ENCODE assay signal across 18 cellular contexts in the genomic region with DNA sequence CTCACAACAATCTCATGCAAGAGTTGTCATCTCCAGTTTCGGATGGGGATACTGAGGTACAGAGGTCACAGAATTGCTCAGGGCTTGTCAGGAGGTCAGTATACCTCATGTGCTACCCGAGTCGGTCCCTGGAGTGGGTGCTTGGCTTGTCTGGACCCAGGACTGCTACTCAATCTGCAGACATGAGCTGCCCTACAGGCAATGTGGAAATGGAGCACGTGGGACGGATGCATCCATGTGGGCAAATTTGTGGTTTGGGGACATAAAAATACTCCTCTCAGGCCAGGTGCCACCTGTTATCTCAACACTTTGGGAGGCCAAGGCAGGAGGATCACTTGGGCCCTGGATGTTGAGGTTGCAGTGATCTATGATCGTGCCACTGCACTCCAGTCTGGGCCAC. TPM values are rescaled to one million over a fixed set of nuclear protein-coding genes. Genes with fewer than 3 reads are reported as not detected.
DNase-seq lines count a peak whose midpoint lies in the region; ATAC-seq, FAIRE-seq and TF ChIP-seq lines count a peak whose summit lies in the region.
"Had no signal": no experiment of that assay in that cellular context is flagged by ENCODE, and none has a peak within 500 bp of the region (broad histone marks: within the 10 kb centered on the region; RNA-seq: fewer than 3 reads in every experiment).

No MANE protein-coding gene starts in this region.

- TF ChIP-seq CTCF in activated CD8-positive, alpha-beta T cell treated with anti-CD3 and anti-CD28 coated beads for 36 hours (IDR thresholded peaks at IDR 0.05) = no peak
- TF ChIP-seq CTCF in A549 (IDR thresholded peaks at IDR 0.05) = no peak
- TF ChIP-seq CTCF in progenitor cell of endocrine pancreas (IDR thresholded peaks at IDR 0.05; ENCODE audit: unreplicated experiment) = no peak

- no peak for TF ChIP-seq EP300 in A549 (IDR thresholded peaks at IDR 0.05)

- peaks cover 22% of the 10 kb centered on the region for H3K36me3 Mint-ChIP-seq in activated CD8-positive, alpha-beta T cell treated with anti-CD3 and anti-CD28 coated beads for 36 hours (ENCODE audit: low read depth)
- H3K36me3 Mint-ChIP-seq in activated CD8-positive, alpha-beta T cell treated with anti-CD3 and anti-CD28 coated beads, Interleukin-2, amount 10 ng/mL, durations not matched to agents 7 days and 5 days (ENCODE audit: low read depth) = peaks cover 20% of the 10 kb centered on the region
- peaks cover 32% of the 10 kb centered on the region for H3K36me3 Mint-ChIP-seq in progenitor cell of endocrine pancreas (ENCODE audit: insufficient read depth)

- H3K36me3 ChIP-seq in small intestine (ENCODE audit: control insufficient read depth in 2 of 2, insufficient read depth in 2 of 2, low read length in 2 of 2) = peaks cover 0 to 6% of the 10 kb centered on the region in 2 donors

- H3K9me3 ChIP-seq in A549 (no peaks in the 10 kb centered on the region), small intestine (ENCODE audit: control insufficient read depth, low read depth) (no peaks in the 10 kb centered on the region)

- DNase-seq in activated CD8-positive, alpha-beta T cell treated with anti-CD3 and anti-CD28 coated beads for 36 hours = no peak
- DNase-seq in activated CD8-positive, alpha-beta T cell treated with anti-CD3 and anti-CD28 coated beads, Interleukin-2, amount 10 ng/mL, durations not matched to agents 7 days and 5 days = no peak
- DNase-seq in A549 (ENCODE audit: low read depth in 1 of 2, low spot score in 1 of 2) (no peak), mesenteric fat pad (ENCODE audit: low spot score) (peak; percentile 47), progenitor cell of endocrine pancreas (ENCODE audit: low spot score, unreplicated experiment) (no peak), NOMO-1 (lab: John Stamatoyannopoulos, UW; ENCODE audit: unreplicated experiment in 2 of 2) (no peak), small intestine (no peak)
- DNase-seq: Calu3; CD8-positive, alpha-beta T cell; DMS79 treated with DMSO at 0.1 percent for 48 hours; GF-D8; GOT3 had no signal

- H3K27me3 ChIP-seq in small intestine (ENCODE audit: control insufficient read depth in 2 of 2, insufficient read depth in 2 of 2, low read length in 2 of 2) = no peaks in the 10 kb centered on the region

- peaks cover 12% of the 10 kb centered on the region for H3K4me1 Mint-ChIP-seq in activated CD8-positive, alpha-beta T cell treated with anti-CD3 and anti-CD28 coated beads for 36 hours (ENCODE audit: low read depth)
- H3K4me1 Mint-ChIP-seq in activated CD8-positive, alpha-beta T cell treated with anti-CD3 and anti-CD28 coated beads, Interleukin-2, amount 10 ng/mL, durations not matched to agents 7 days and 5 days (ENCODE audit: low read depth) = no peaks in the 10 kb centered on the region
- peaks cover 2% of the 10 kb centered on the region for H3K4me1 Mint-ChIP-seq in progenitor cell of endocrine pancreas (ENCODE audit: low read depth)
- H3K4me1 Mint-ChIP-seq: B cell had no signal

- H3K4me3 Mint-ChIP-seq in activated CD8-positive, alpha-beta T cell treated with anti-CD3 and anti-CD28 coated beads for 36 hours = no peak overlapping the region
- no peak overlapping the region for H3K4me3 Mint-ChIP-seq in activated CD8-positive, alpha-beta T cell treated with anti-CD3 and anti-CD28 coated beads, Interleukin-2, amount 10 ng/mL, durations not matched to agents 7 days and 5 days
- H3K4me3 Mint-ChIP-seq in progenitor cell of endocrine pancreas (ENCODE audit: low read depth) = no peak overlapping the region
- H3K4me3 Mint-ChIP-seq: B cell; CD8-positive, alpha-beta T cell had no signal

- FAIRE-seq in A549 (lab: Jason Lieb, UNC) = peak; percentile 90
- FAIRE-seq in small intestine (lab: Jason Lieb, UNC) = no peak
- FAIRE-seq: HepG2 had no signal

- no peak overlapping the region for H3K27ac ChIP-seq in A549
- no peak overlapping the region for H3K27ac ChIP-seq in small intestine (ENCODE audit: low read depth in 1 of 2, low read length in 1 of 2)
- H3K27ac ChIP-seq: 22Rv1; BLaER1 treated with 17β-estradiol and CSF1 and Interleukin-3, amounts not matched to agents 10 nM and 100 nM had no signal

- H3K9me3 Mint-ChIP-seq in activated CD8-positive, alpha-beta T cell treated with anti-CD3 and anti-CD28 coated beads for 36 hours = no peaks in the 10 kb centered on the region
- no peaks in the 10 kb centered on the region for H3K9me3 Mint-ChIP-seq in activated CD8-positive, alpha-beta T cell treated with anti-CD3 and anti-CD28 coated beads, Interleukin-2, amount 10 ng/mL, durations not matched to agents 7 days and 5 days (ENCODE audit: insufficient read depth)
- H3K9me3 Mint-ChIP-seq in progenitor cell of endocrine pancreas (ENCODE audit: low read depth) = no peaks in the 10 kb centered on the region
- H3K9me3 Mint-ChIP-seq: CD8-positive, alpha-beta T cell had no signal

- no peaks in the 10 kb centered on the region for H3K4me1 ChIP-seq in A549
- no peaks in the 10 kb centered on the region for H3K4me1 ChIP-seq in small intestine (ENCODE audit: control insufficient read depth in 2 of 2, insufficient read depth in 1 of 2, low read depth in 1 of 2, low read length in 1 of 2)
- H3K4me1 ChIP-seq: BLaER1 treated with 17β-estradiol and CSF1 and Interleukin-3, amounts not matched to agents 10 nM and 100 nM had no signal

- POLR2A ChIA-PET in activated CD8-positive, alpha-beta T cell treated with anti-CD3 and anti-CD28 coated beads for 36 hours (lab: Charles Lee) = no interaction called here
- POLR2A ChIA-PET in activated CD8-positive, alpha-beta T cell treated with anti-CD3 and anti-CD28 coated beads, Interleukin-2, amount 10 ng/mL, durations not matched to agents 7 days and 5 days (lab: Charles Lee) = no interaction called here
- POLR2A ChIA-PET in A549 (lab: Yijun Ruan, JAX) = no interaction called here

- intact Hi-C loops in activated CD8-positive, alpha-beta T cell treated with anti-CD3 and anti-CD28 coated beads for 36 hours (cut with micrococcal nuclease) = no loop called here

- TF ChIP-seq POLR2A in A549 (IDR thresholded peaks at IDR 0.05; ENCODE audit: low read length) = no peak

- no peak for ATAC-seq in activated CD8-positive, alpha-beta T cell treated with anti-CD3 and anti-CD28 coated beads for 36 hours
- no peak for ATAC-seq in activated CD8-positive, alpha-beta T cell treated with anti-CD3 and anti-CD28 coated beads, Interleukin-2, amount 10 ng/mL, durations not matched to agents 7 days and 5 days
- ATAC-seq in A549 (no peak), esophagus mucosa (no peak)
- ATAC-seq: CD8-positive, alpha-beta T cell; HCT116; HepG2 had no signal

- H3K27ac Mint-ChIP-seq in activated CD8-positive, alpha-beta T cell treated with anti-CD3 and anti-CD28 coated beads for 36 hours = peak overlapping the region; percentile 75
- H3K27ac Mint-ChIP-seq in activated CD8-positive, alpha-beta T cell treated with anti-CD3 and anti-CD28 coated beads, Interleukin-2, amount 10 ng/mL, durations not matched to agents 7 days and 5 days = no peak overlapping the region
- H3K27ac Mint-ChIP-seq in progenitor cell of endocrine pancreas = peak overlapping the region; percentile 71
- H3K27ac Mint-ChIP-seq: CD8-positive, alpha-beta T cell had no signal

- H3K4me3 ChIP-seq in A549 (no peak overlapping the region), small intestine (ENCODE audit: low read depth in 1 of 2, low read length in 2 of 2) (no peak overlapping the region)
- H3K4me3 ChIP-seq: BLaER1 treated with 17β-estradiol and CSF1 and Interleukin-3, amounts not matched to agents 10 nM and 100 nM had no signal

- CTCF ChIA-PET in activated CD8-positive, alpha-beta T cell treated with anti-CD3 and anti-CD28 coated beads for 36 hours (lab: Charles Lee) = no interaction called here
- CTCF ChIA-PET in activated CD8-positive, alpha-beta T cell treated with anti-CD3 and anti-CD28 coated beads, Interleukin-2, amount 10 ng/mL, durations not matched to agents 7 days and 5 days (lab: Charles Lee) = no interaction called here
- CTCF ChIA-PET in A549 (lab: Yijun Ruan, JAX) = no interaction called here

- TF ChIP-seq RAD21 in A549 (conservative IDR thresholded peaks at IDR 0.05 in 1 of 2, IDR thresholded peaks at IDR 0.05 in 1 of 2) = no peak

- no peak overlapping the region for H3K4me2 ChIP-seq in A549
- H3K4me2 ChIP-seq: BLaER1 treated with 17β-estradiol and CSF1 and Interleukin-3, amounts not matched to agents 10 nM and 100 nM had no signal

- WGBS in A549 (ENCODE audit: missing lambda C conversion rate) = 91% methylated on average over 6 of the region's 6 CpGs
- 80 to 88% (median 87%) methylated on average over 6 of the region's 6 CpGs for WGBS in small intestine, 3 donors

- H3K27me3 Mint-ChIP-seq in activated CD8-positive, alpha-beta T cell treated with anti-CD3 and anti-CD28 coated beads for 36 hours = no peaks in the 10 kb centered on the region
- H3K27me3 Mint-ChIP-seq in activated CD8-positive, alpha-beta T cell treated with anti-CD3 and anti-CD28 coated beads, Interleukin-2, amount 10 ng/mL, durations not matched to agents 7 days and 5 days (ENCODE audit: low read depth) = no peaks in the 10 kb centered on the region
- no peaks in the 10 kb centered on the region for H3K27me3 Mint-ChIP-seq in progenitor cell of endocrine pancreas
- H3K27me3 Mint-ChIP-seq: B cell had no signal

RNA-seq across cellular contexts. Expression of a gene that starts 15.8 kb away (rescaled TPM):
- total RNA-seq in activated CD8-positive, alpha-beta T cell treated with anti-CD3 and anti-CD28 coated beads for 36 hours = 10 to 100 TPM; 57.1 to 62.0 TPM
- total RNA-seq in activated CD8-positive, alpha-beta T cell treated with anti-CD3 and anti-CD28 coated beads, Interleukin-2, amount 10 ng/mL, durations not matched to agents 7 days and 5 days = 10 to 100 TPM; 55.3 to 60.9 TPM
- polyA plus RNA-seq in A549 (2011; rRNA removed) (35.6 and 36.6 TPM in 2 replicates), A549 (2017; fragmentation: RNase III; extraction: RNeasy Plus Mini Kit Qiagen cat#74134 plus additional on column Dnase treatment) (43.5 to 53.3 TPM (median 50.0 TPM) in 3 replicates), small intestine (10 to 100 TPM in 1 of 3 donors, 1 to 10 TPM in 2; 4.0 to 17.0 (median 6.8) TPM)
- polyA plus RNA-seq in A549 (2012; cell fraction: cytosol; rRNA removed) = 22.2 and 25.4 TPM in 2 replicates
- 74.3 and 83.3 TPM in 2 replicates for polyA plus RNA-seq in A549 (2012; cell fraction: nucleus; rRNA removed)
- polyA minus RNA-seq in A549 (2011; rRNA and poly(A)+ RNA removed) = 122 and 133 TPM in 2 replicates
- total RNA-seq in mesenteric fat pad (42.2 TPM), progenitor cell of endocrine pancreas (267 and 277 TPM in 2 replicates), esophagus mucosa (13.2 TPM)

RNA-seq across cellular contexts. Expression of a gene that starts 30.1 kb away (rescaled TPM):
- total RNA-seq in activated CD8-positive, alpha-beta T cell treated with anti-CD3 and anti-CD28 coated beads for 36 hours = 10 to 100 TPM; 56.1 to 61.3 TPM
- 10 to 100 TPM; 64.3 to 74.7 TPM for total RNA-seq in activated CD8-positive, alpha-beta T cell treated with anti-CD3 and anti-CD28 coated beads, Interleukin-2, amount 10 ng/mL, durations not matched to agents 7 days and 5 days
- polyA plus RNA-seq in A549 (2011; rRNA removed) = 111 and 121 TPM in 2 replicates
- 141 and 147 TPM in 2 replicates for polyA plus RNA-seq in A549 (2012; cell fraction: cytosol; rRNA removed)
- polyA plus RNA-seq in A549 (2012; cell fraction: nucleus; rRNA removed) = 280 and 320 TPM in 2 replicates
- polyA plus RNA-seq in A549 (2017; fragmentation: RNase III; extraction: RNeasy Plus Mini Kit Qiagen cat#74134 plus additional on column Dnase treatment) = 101 to 115 TPM (median 105 TPM) in 3 replicates
- 268 and 280 TPM in 2 replicates for polyA minus RNA-seq in A549 (2011; rRNA and poly(A)+ RNA removed)
- 80.6 TPM for total RNA-seq in mesenteric fat pad
- 236 and 253 TPM in 2 replicates for total RNA-seq in progenitor cell of endocrine pancreas
- polyA plus RNA-seq in small intestine = 10 to 100 TPM; 48.9 to 75.8 (median 53.9) TPM
- 80.7 TPM for total RNA-seq in esophagus mucosa

RNA-seq across cellular contexts. Expression of a gene that starts 54.9 kb away (rescaled TPM):
- total RNA-seq in activated CD8-positive, alpha-beta T cell treated with anti-CD3 and anti-CD28 coated beads for 36 hours = 100 to 1,000 TPM; 243 to 246 TPM
- 100 to 1,000 TPM; 186 to 189 TPM for total RNA-seq in activated CD8-positive, alpha-beta T cell treated with anti-CD3 and anti-CD28 coated beads, Interleukin-2, amount 10 ng/mL, durations not matched to agents 7 days and 5 days
- polyA plus RNA-seq in A549 (2011; rRNA removed) (160 and 192 TPM in 2 replicates), A549 (2017; fragmentation: RNase III; extraction: RNeasy Plus Mini Kit Qiagen cat#74134 plus additional on column Dnase treatment) (188 to 196 TPM (median 192 TPM) in 3 replicates), small intestine (100 to 1,000 TPM in 1 of 3 donors, 10 to 100 TPM in 2; 90.5 to 101 (median 95.9) TPM)
- 266 and 294 TPM in 2 replicates for polyA plus RNA-seq in A549 (2012; cell fraction: cytosol; rRNA removed)
- 588 and 645 TPM in 2 replicates for polyA plus RNA-seq in A549 (2012; cell fraction: nucleus; rRNA removed)
- polyA minus RNA-seq in A549 (2011; rRNA and poly(A)+ RNA removed) = 293 and 297 TPM in 2 replicates
- total RNA-seq in mesenteric fat pad (189 TPM), progenitor cell of endocrine pancreas (524 and 538 TPM in 2 replicates), esophagus mucosa (190 TPM)
